25 cellular contexts compared by ENCODE assay signal in genomic region chr2:10178751-10179150, GRCh38.
"Had no signal": no experiment of that assay in that cellular context is flagged by ENCODE, and none has a peak within 500 bp of the region (broad histone marks: within the 10 kb centered on the region; RNA-seq: fewer than 3 reads in every experiment).

No MANE protein-coding gene starts in this region.

- ATAC-seq: effector memory CD8-positive, alpha-beta T cell; esophagus mucosa; foreskin keratinocyte; gastrocnemius medialis; gastroesophageal sphincter; heart left ventricle; heart right ventricle had no signal

- H3K27me3 ChIP-seq: colonic mucosa, dorsolateral prefrontal cortex, esophagus muscularis mucosa, esophagus squamous epithelium, foreskin keratinocyte, gastrocnemius medialis, gastroesophageal sphincter, heart left ventricle, heart right ventricle had no signal

- H3K9me3 ChIP-seq: colonic mucosa, esophagus muscularis mucosa, esophagus squamous epithelium, gastrocnemius medialis, gastroesophageal sphincter, heart left ventricle, heart right ventricle had no signal

- H3K4me1 Mint-ChIP-seq: endodermal cell had no signal

- H3K27ac Mint-ChIP-seq: dendritic cell treated with granulocyte-macrophage colony-stimulating factor and Interleukin-4, amounts not matched to agents 40 ng/mL and 50 ng/mL, for 4 days; effector memory CD8-positive, alpha-beta T cell; endodermal cell had no signal

- H3K27ac ChIP-seq: colonic mucosa, coronary artery, dorsolateral prefrontal cortex, epithelial cell of prostate, esophagus muscularis mucosa, esophagus squamous epithelium, foreskin keratinocyte, gastrocnemius medialis, gastroesophageal sphincter, heart left ventricle, heart right ventricle had no signal

- H3K27me3 Mint-ChIP-seq: dendritic cell treated with granulocyte-macrophage colony-stimulating factor and Interleukin-4, amounts not matched to agents 40 ng/mL and 50 ng/mL, for 4 days; effector memory CD8-positive, alpha-beta T cell had no signal

- DNase-seq: colonic mucosa; cortex of kidney; dermis blood vessel endothelial cell; dorsolateral prefrontal cortex; effector CD4-positive, alpha-beta T cell; effector CD8-positive, alpha-beta T cell; effector memory CD4-positive, alpha-beta T cell; effector memory CD8-positive, alpha-beta T cell; endodermal cell; erythroblast; esophagus squamous epithelium; foreskin fibroblast; foreskin keratinocyte; foreskin melanocyte; gastrocnemius medialis; glutamatergic neuron; head of caudate nucleus; heart left ventricle; heart right ventricle had no signal

- H3K4me1 ChIP-seq: colonic mucosa, esophagus muscularis mucosa, esophagus squamous epithelium, foreskin keratinocyte, gastrocnemius medialis, gastroesophageal sphincter, heart left ventricle, heart right ventricle had no signal

- H3K36me3 ChIP-seq: colonic mucosa, esophagus muscularis mucosa, esophagus squamous epithelium, gastrocnemius medialis, gastroesophageal sphincter, heart left ventricle, heart right ventricle had no signal

- H3K4me3 Mint-ChIP-seq: dendritic cell treated with granulocyte-macrophage colony-stimulating factor and Interleukin-4, amounts not matched to agents 40 ng/mL and 50 ng/mL, for 4 days; effector memory CD8-positive, alpha-beta T cell; endodermal cell had no signal

- H3K9me3 Mint-ChIP-seq: dendritic cell treated with granulocyte-macrophage colony-stimulating factor and Interleukin-4, amounts not matched to agents 40 ng/mL and 50 ng/mL, for 4 days; effector memory CD8-positive, alpha-beta T cell had no signal

- H3K4me3 ChIP-seq: colonic mucosa, coronary artery, dorsolateral prefrontal cortex, esophagus muscularis mucosa, esophagus squamous epithelium, gastrocnemius medialis, gastroesophageal sphincter, heart left ventricle, heart right ventricle had no signal
